ENCODE assay signal across 18 cellular contexts in the genomic region with DNA sequence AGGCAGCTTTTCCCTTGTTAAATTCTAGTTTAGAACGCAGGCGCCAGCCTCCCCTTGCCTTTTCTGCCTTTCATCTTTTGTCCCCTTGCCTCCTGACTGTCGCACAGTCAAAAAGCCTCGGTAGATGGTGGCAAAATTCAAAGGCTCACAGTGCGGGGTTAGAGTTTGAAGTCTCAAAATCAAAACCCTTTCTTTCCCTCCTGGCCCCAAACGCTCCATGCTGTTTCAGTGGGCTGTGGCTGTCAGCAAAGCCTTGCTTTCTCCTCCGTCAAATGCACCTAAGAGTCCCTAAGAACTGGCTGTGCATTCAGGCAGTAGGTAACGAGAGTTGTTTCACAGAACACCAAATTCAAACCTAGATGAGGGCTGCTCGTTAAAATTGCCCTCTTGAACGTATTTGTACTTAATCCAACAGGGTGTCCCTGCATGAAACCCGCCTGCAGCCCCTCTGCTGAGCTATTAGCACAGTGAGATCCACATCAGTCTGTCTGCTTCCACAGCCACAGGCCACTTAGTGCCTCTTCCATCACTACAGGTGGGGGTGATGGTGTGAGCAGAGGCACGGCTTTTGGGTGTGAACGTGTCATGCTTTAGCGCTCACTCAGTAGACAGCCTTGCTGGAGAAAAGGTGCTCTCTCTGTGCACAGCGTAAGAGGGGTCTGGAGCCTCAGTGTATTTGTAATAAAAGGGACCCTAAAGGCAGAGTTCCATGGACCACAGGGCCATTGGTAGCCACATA.
DNase-seq lines count a peak whose midpoint lies in the region; ATAC-seq and TF ChIP-seq lines count a peak whose summit lies in the region.
"Had no signal": no experiment of that assay in that cellular context is flagged by ENCODE, and none has a peak within 500 bp of the region (broad histone marks: within the 10 kb centered on the region; RNA-seq: fewer than 3 reads in every experiment).

No MANE protein-coding gene starts in this region.

- H3K4me1 Mint-ChIP-seq in neural crest cell = peaks cover 22% of the 10 kb centered on the region
- H3K4me1 Mint-ChIP-seq in activated naive CD4-positive, alpha-beta T cell treated with anti-CD3 and anti-CD28 coated beads, Interleukin-2, amount 10 ng/mL, durations not matched to agents 7 days and 5 days = peaks cover 21% of the 10 kb centered on the region

- H3K9me3 ChIP-seq in right atrium auricular region (no peaks in the 10 kb centered on the region), aorta (ENCODE audit: control insufficient read depth, low read length) (no peaks in the 10 kb centered on the region), adrenal gland (replicated peaks in 1 of 3) (no peaks in the 10 kb centered on the region), spleen (no peaks in the 10 kb centered on the region)

- 71 to 78% methylated on average over 15 of the region's 15 CpGs for WGBS in aorta, 2 donors
- 72 to 82% (median 78%) methylated on average over 14 to 15 of the region's 15 CpGs for WGBS in adrenal gland, 4 donors
- WGBS in spleen, 5 donors = 75 to 90% (median 83%) methylated on average over 14 to 15 of the region's 15 CpGs

- H3K9me3 Mint-ChIP-seq in neural crest cell = peaks cover 3% of the 10 kb centered on the region
- H3K9me3 Mint-ChIP-seq in activated naive CD4-positive, alpha-beta T cell treated with anti-CD3 and anti-CD28 coated beads, Interleukin-2, amount 10 ng/mL, durations not matched to agents 7 days and 5 days = no peaks in the 10 kb centered on the region
- H3K9me3 Mint-ChIP-seq: CD4-positive, CD25-positive, alpha-beta regulatory T cell had no signal

- H3K27ac Mint-ChIP-seq in neural crest cell (ENCODE audit: unreplicated experiment) = peak overlapping the region; percentile 52
- no peak overlapping the region for H3K27ac Mint-ChIP-seq in activated naive CD4-positive, alpha-beta T cell treated with anti-CD3 and anti-CD28 coated beads, Interleukin-2, amount 10 ng/mL, durations not matched to agents 7 days and 5 days
- H3K27ac Mint-ChIP-seq: CD4-positive, CD25-positive, alpha-beta regulatory T cell had no signal

- no peak for TF ChIP-seq CTCF in right atrium auricular region (IDR thresholded peaks at IDR 0.05)
- no peak for TF ChIP-seq CTCF in neural crest cell (conservative IDR thresholded peaks at IDR 0.05)
- no peak for TF ChIP-seq CTCF in adrenal gland (IDR thresholded peaks at IDR 0.05)
- TF ChIP-seq CTCF in spleen (IDR thresholded peaks at IDR 0.05 in 8 of 11, conservative IDR thresholded peaks at IDR 0.05 in 3 of 11) = no peak

- intact Hi-C loops in cardiac septum (cut with DNase I) = no loop called here
- intact Hi-C loops in aorta (cut with DNase I) = loop anchor here in 1 of 2 donors (5.0 kb wide), 1 partner anchor 85 kb away; no protein-coding TSS in a partner anchor
- intact Hi-C loops in adrenal gland (cut with DNase I) = no loop called here
- intact Hi-C loops in spleen (cut with DNase I; ENCODE audit: low total_unique reads) = no loop called here

- H3K4me3 ChIP-seq in right atrium auricular region (no peak overlapping the region), aorta (ENCODE audit: low read length in 2 of 2) (no peak overlapping the region), adrenal gland (no peak overlapping the region), spleen (no peak overlapping the region)
- H3K4me3 ChIP-seq: K562 had no signal

- TF ChIP-seq POLR2A in adrenal gland (IDR thresholded peaks at IDR 0.05) (no peak), spleen (IDR thresholded peaks at IDR 0.05) (no peak)

- no peaks in the 10 kb centered on the region for H3K27me3 ChIP-seq in right atrium auricular region
- no peaks in the 10 kb centered on the region for H3K27me3 ChIP-seq in aorta (ENCODE audit: control insufficient read depth in 1 of 2, insufficient read depth in 2 of 2, low read length in 1 of 2)
- no peaks in the 10 kb centered on the region for H3K27me3 ChIP-seq in adrenal gland
- peaks cover 0 to 11% (median 0%) of the 10 kb centered on the region in 7 donors for H3K27me3 ChIP-seq in spleen (replicated peaks in 1 of 7)

- H3K27me3 Mint-ChIP-seq in neural crest cell (ENCODE audit: low read depth) = no peaks in the 10 kb centered on the region
- no peaks in the 10 kb centered on the region for H3K27me3 Mint-ChIP-seq in activated naive CD4-positive, alpha-beta T cell treated with anti-CD3 and anti-CD28 coated beads, Interleukin-2, amount 10 ng/mL, durations not matched to agents 7 days and 5 days
- H3K27me3 Mint-ChIP-seq: CD4-positive, CD25-positive, alpha-beta regulatory T cell had no signal

- H3K27ac ChIP-seq in right atrium auricular region = peak overlapping the region in 1 of 2 donors; percentile 40
- H3K27ac ChIP-seq in aorta (ENCODE audit: low read depth in 1 of 2, low read length in 2 of 2) = peak overlapping the region; percentile 39 to 85
- H3K27ac ChIP-seq in adrenal gland = no peak overlapping the region
- H3K27ac ChIP-seq in spleen = no peak overlapping the region

- peak overlapping the region; percentile 45 for H3K4me3 Mint-ChIP-seq in neural crest cell
- no peak overlapping the region for H3K4me3 Mint-ChIP-seq in activated naive CD4-positive, alpha-beta T cell treated with anti-CD3 and anti-CD28 coated beads, Interleukin-2, amount 10 ng/mL, durations not matched to agents 7 days and 5 days
- H3K4me3 Mint-ChIP-seq: CD4-positive, CD25-positive, alpha-beta regulatory T cell had no signal

- no peaks in the 10 kb centered on the region for H3K36me3 ChIP-seq in right atrium auricular region
- no peaks in the 10 kb centered on the region for H3K36me3 ChIP-seq in aorta (ENCODE audit: control insufficient read depth in 1 of 2, insufficient read depth in 2 of 2, low read length in 1 of 2)
- no peaks in the 10 kb centered on the region for H3K36me3 ChIP-seq in adrenal gland (replicated peaks in 1 of 2)
- no peaks in the 10 kb centered on the region for H3K36me3 ChIP-seq in spleen

- peaks cover 4% of the 10 kb centered on the region for H3K36me3 Mint-ChIP-seq in neural crest cell (ENCODE audit: low read depth)
- H3K36me3 Mint-ChIP-seq in activated naive CD4-positive, alpha-beta T cell treated with anti-CD3 and anti-CD28 coated beads, Interleukin-2, amount 10 ng/mL, durations not matched to agents 7 days and 5 days = no peaks in the 10 kb centered on the region

- H3K4me1 ChIP-seq in right atrium auricular region (peaks cover 0 to 21% of the 10 kb centered on the region in 2 donors), aorta (ENCODE audit: control insufficient read depth in 1 of 2, insufficient read depth in 2 of 2, low read length in 2 of 2) (peaks cover 0 to 13% of the 10 kb centered on the region in 2 donors), adrenal gland (replicated peaks in 1 of 2) (peaks cover 0 to 14% of the 10 kb centered on the region in 2 donors), spleen (peaks cover 0 to 26% (median 8%) of the 10 kb centered on the region in 6 donors)

- CTCF ChIA-PET in activated naive CD4-positive, alpha-beta T cell treated with anti-CD3 and anti-CD28 coated beads, Interleukin-2, amount 10 ng/mL, durations not matched to agents 7 days and 5 days (lab: Charles Lee) = interaction anchor here (1.1 kb wide), 1 partner anchor 99 kb away, joined by 3 read pairs; no protein-coding TSS in a partner anchor

- no peak for ATAC-seq in aorta (ENCODE audit: low FRiP score)
- ATAC-seq: HCT116, K562 had no signal

- DNase-seq in cardiac septum (ENCODE audit: low spot score) (peak; percentile 63), right atrium auricular region (ENCODE audit: low spot score) (no peak), ecto neural progenitor cell (ENCODE audit: low spot score) (peak; percentile 37), neural crest cell (ENCODE audit: low read depth, low spot score) (no peak), aorta (no peak), adrenal gland (no peak), spleen (no peak)
- DNase-seq in activated naive CD4-positive, alpha-beta T cell treated with anti-CD3 and anti-CD28 coated beads, Interleukin-2, amount 10 ng/mL, durations not matched to agents 7 days and 5 days = no peak
- DNase-seq: Calu3; CD4-positive, CD25-positive, alpha-beta regulatory T cell; DMS79 treated with DMSO at 0.1 percent for 48 hours; NCI-H146; NCI-H2081 treated with DMSO at 0.1 percent for 48 hours; NCI-H345; NCI-H526 treated with DMSO at 0.1 percent for 48 hours; NK-92 treated with Interleukin-12 subunit alpha and Interleukin-12 subunit beta, amount 100 ng/mL, for 24 hours had no signal

Comparison
In these comparisons a context has a peak if more than half of its experiments do, and no peak if none do; other contexts are left out.
1. DNase-seq: peak in cardiac septum (single experiment) and ecto neural progenitor cell (single experiment); none in right atrium auricular region (single experiment), neural crest cell (single experiment), aorta (0 of 2), adrenal gland (0 of 7), activated naive CD4-positive, alpha-beta T cell treated with anti-CD3 and anti-CD28 coated beads, Interleukin-2, amount 10 ng/mL, durations not matched to agents 7 days and 5 days (single experiment) and spleen (single experiment).
2. H3K27ac ChIP-seq: peak in aorta (2 of 2); none in adrenal gland (0 of 5) and spleen (0 of 8).